Comparison of ENCODE assay signal across 1 cellular context in genomic region chr3:172911142-172911541, GRCh38.
TF ChIP-seq lines count a peak whose summit lies in the region.

No MANE protein-coding gene starts in this region.

TF ChIP-seq in GM23338, 12 proteins besides CTCF, POLR2A, EP300 and RAD21 (continued from another document):
- TF ChIP-seq REST (IDR thresholded peaks at IDR 0.05; ENCODE audit: unreplicated experiment): no peak
